Comparison of ENCODE assay signal across 22 cellular contexts in genomic region chr14:45015133-45015532, GRCh38. TPM values are rescaled to one million over a fixed set of nuclear protein-coding genes. Genes with fewer than 3 reads are reported as not detected.
A peak's percentile ranks its signal among the peaks of the same experiment; 100 is the strongest.
DNase-seq lines count a peak whose midpoint lies in the region; ATAC-seq, FAIRE-seq and TF ChIP-seq lines count a peak whose summit lies in the region.
"Had no signal": no experiment of that assay in that cellular context is flagged by ENCODE, and none has a peak within 500 bp of the region (broad histone marks: within the 10 kb centered on the region; RNA-seq: fewer than 3 reads in every experiment).

No MANE protein-coding gene starts in this region.

- intact Hi-C loops in pancreas (cut with DNase I): no loop called here

- DNase-seq in pancreas (no peak), kidney glomerular epithelial cell (lab: John Stamatoyannopoulos, UW) (no peak)
- DNase-seq in activated CD4-positive, alpha-beta T cell treated with anti-CD3 and anti-CD28 coated beads for 4 hours: no peak
- DNase-seq: AML-193; Caco-2; Calu3; CD4-positive, alpha-beta T cell; CD8-positive, alpha-beta T cell; DMS79 treated with DMSO at 0.1 percent for 48 hours; GDM1 had no signal

- H3K4me3 ChIP-seq in pancreas: no peak overlapping the region
- H3K4me3 ChIP-seq: BLaER1 treated with 17β-estradiol and CSF1 and Interleukin-3, amounts not matched to agents 10 nM and 100 nM; GM12878 had no signal

- ATAC-seq in pancreas (no peak), HG02981 (IDR thresholded peaks at IDR 0.05; ENCODE audit: unreplicated experiment) (no peak)
- ATAC-seq: CD8-positive, alpha-beta T cell; GM12878 had no signal

- peak; percentile 6 for FAIRE-seq in A204.1 (lab: Jason Lieb, UNC)
- FAIRE-seq in G401.6 (lab: Jason Lieb, UNC): peak; percentile 54
- FAIRE-seq in endometrium (lab: Jason Lieb, UNC): peak; percentile 35
- peak; percentile 53 for FAIRE-seq in pancreas (lab: Jason Lieb, UNC)
- FAIRE-seq: D721Med, GM12878, GM12892, GM18507, GM19239 had no signal

- no peaks in the 10 kb centered on the region for H3K4me1 ChIP-seq in pancreas
- H3K4me1 ChIP-seq: BLaER1 treated with 17β-estradiol and CSF1 and Interleukin-3, amounts not matched to agents 10 nM and 100 nM; Caco-2 had no signal

- 97% methylated on average over 3 of the region's 3 CpGs for WGBS in pancreas, 2 donors

- H3K9me3 ChIP-seq in pancreas: no peaks in the 10 kb centered on the region
- H3K9me3 ChIP-seq: Caco-2 had no signal

- H3K27me3 ChIP-seq in pancreas: no peaks in the 10 kb centered on the region
- H3K27me3 ChIP-seq: BLaER1 treated with 17β-estradiol and CSF1 and Interleukin-3, amounts not matched to agents 10 nM and 100 nM had no signal

- H3K27ac ChIP-seq in pancreas: no peak overlapping the region
- H3K27ac ChIP-seq: 22Rv1; BLaER1 treated with 17β-estradiol and CSF1 and Interleukin-3, amounts not matched to agents 10 nM and 100 nM; C4-2B had no signal

- no peaks in the 10 kb centered on the region for H3K36me3 ChIP-seq in pancreas

- no peak for TF ChIP-seq CTCF in pancreas (IDR thresholded peaks at IDR 0.05)

RNA-seq across cellular contexts. Expression of gene TOGARAM1, which starts 53.1 kb away (rescaled TPM):
- 10 to 100 TPM in 1 of 6 donors, 1 to 10 TPM in 5; 6.6 to 13.3 (median 7.8) TPM for total RNA-seq in pancreas
- 1 to 10 TPM; 3.4 to 7.3 TPM for polyA plus RNA-seq in pancreas

RNA-seq across cellular contexts. Expression of gene KLHL28, which starts 53.4 kb away (rescaled TPM):
- 1 to 10 TPM; 5.1 to 9.2 (median 6.1) TPM for total RNA-seq in pancreas
- polyA plus RNA-seq in pancreas: 1 to 10 TPM; 1.5 to 2.5 TPM
